Comparison of ENCODE assay signal across 1 cellular context in genomic region chr17:43315858-43316521, GRCh38.
TF ChIP-seq lines count a peak whose summit lies in the region.

No MANE protein-coding gene starts in this region.

TF ChIP-seq in GM12878, 131 proteins besides CTCF, POLR2A, EP300 and RAD21:
- TF ChIP-seq NBN (IDR thresholded peaks at IDR 0.05) (no peak), ZSCAN29 (IDR thresholded peaks at IDR 0.05) (no peak), ZNF592 (IDR thresholded peaks at IDR 0.05) (no peak), MYB (IDR thresholded peaks at IDR 0.05; ENCODE audit: borderline replicate concordance, low read depth, low read length) (no peak), ZBTB11 (CRISPR knock-in tag; IDR thresholded peaks at IDR 0.05) (no peak), ZBED1 (IDR thresholded peaks at IDR 0.05; ENCODE audit: borderline replicate concordance) (no peak), YY1 (IDR thresholded peaks at IDR 0.05; ENCODE audit: low read depth, low read length) (no peak), REST (IDR thresholded peaks at IDR 0.05; ENCODE audit: low read depth, low read length) (no peak), CUX1 (IDR thresholded peaks at IDR 0.05; ENCODE audit: insufficient replicate concordance, low read depth, low read length) (no peak), BMI1 (IDR thresholded peaks at IDR 0.05; ENCODE audit: borderline replicate concordance) (no peak), TCF12 (IDR thresholded peaks at IDR 0.05; ENCODE audit: low read depth, low read length) (no peak), HDAC6 (IDR thresholded peaks at IDR 0.05; ENCODE audit: unreplicated experiment) (no peak), KLF5 (IDR thresholded peaks at IDR 0.05; ENCODE audit: partially characterized antibody) (no peak), SP1 (IDR thresholded peaks at IDR 0.05; ENCODE audit: low read depth, low read length) (no peak), WRNIP1 (IDR thresholded peaks at IDR 0.05; ENCODE audit: borderline replicate concordance, low read depth, low read length) (no peak), CEBPB (IDR thresholded peaks at IDR 0.05; ENCODE audit: borderline replicate concordance in 1 of 2, low read depth in 2 of 2, low read length in 2 of 2) (no peak)
TF ChIP-seq in GM12878: peak in this region for 0.
